Comparison of ENCODE assay signal across 10 cellular contexts in genomic region chr1:205805082-205805711, GRCh38. TPM values are rescaled to one million over a fixed set of nuclear protein-coding genes. Genes with fewer than 3 reads are reported as not detected.
A peak's percentile ranks its signal among the peaks of the same experiment; 100 is the strongest.
DNase-seq lines count a peak whose midpoint lies in the region; ATAC-seq lines count a peak whose summit lies in the region.
"Had no signal": no experiment of that assay in that cellular context is flagged by ENCODE, and none has a peak within 500 bp of the region (broad histone marks: within the 10 kb centered on the region; RNA-seq: fewer than 3 reads in every experiment).

No MANE protein-coding gene starts in this region.

- DNase-seq in activated effector memory CD4-positive, alpha-beta T cell treated with anti-CD3 and anti-CD28 coated beads, Interleukin-2, amount 50 U/mL, for 16 hours: peak; percentile 78
- DNase-seq in activated effector memory CD4-positive, alpha-beta T cell treated with Interleukin-2 at 50 U/mL for 16 hours: no peak
- DNase-seq in activated CD8-positive, alpha-beta memory T cell treated with anti-CD3 and anti-CD28 coated beads, Interleukin-2, amount 10 ng/mL, durations not matched to agents 7 days and 5 days: peak; percentile 53
- DNase-seq in stimulated activated naive CD8-positive, alpha-beta T cell treated with anti-CD3 and anti-CD28 coated beads, Interleukin-15, Interleukin-2, amounts not matched to agents 100 U/mL and 50 U/mL, for 24 hours: peak; percentile 75
- DNase-seq in MV-4-11 (lab: John Stamatoyannopoulos, UW): no peak
- DNase-seq in medulla oblongata (ENCODE audit: extremely low spot score): no peak
- DNase-seq: ACHN, dorsolateral prefrontal cortex had no signal

- ATAC-seq in activated CD8-positive, alpha-beta memory T cell treated with anti-CD3 and anti-CD28 coated beads, Interleukin-2, amount 10 ng/mL, durations not matched to agents 7 days and 5 days: peak; percentile 54
- ATAC-seq in esophagus mucosa: peak; percentile 74
- peak; percentile 86 for ATAC-seq in stimulated activated naive CD8-positive, alpha-beta T cell treated with anti-CD3 and anti-CD28 coated beads, Interleukin-15, Interleukin-2, amounts not matched to agents 100 U/mL and 50 U/mL, for 24 hours
- no peak for ATAC-seq in HG02970 (IDR thresholded peaks at IDR 0.05; ENCODE audit: low FRiP score, unreplicated experiment)

- H3K27me3 Mint-ChIP-seq in activated CD8-positive, alpha-beta memory T cell treated with anti-CD3 and anti-CD28 coated beads, Interleukin-2, amount 10 ng/mL, durations not matched to agents 7 days and 5 days: no peaks in the 10 kb centered on the region

- H3K36me3 Mint-ChIP-seq in activated CD8-positive, alpha-beta memory T cell treated with anti-CD3 and anti-CD28 coated beads, Interleukin-2, amount 10 ng/mL, durations not matched to agents 7 days and 5 days: peaks cover 5% of the 10 kb centered on the region

- peaks cover 24% of the 10 kb centered on the region for H3K4me1 Mint-ChIP-seq in activated CD8-positive, alpha-beta memory T cell treated with anti-CD3 and anti-CD28 coated beads, Interleukin-2, amount 10 ng/mL, durations not matched to agents 7 days and 5 days

- no peak overlapping the region for H3K4me3 Mint-ChIP-seq in activated CD8-positive, alpha-beta memory T cell treated with anti-CD3 and anti-CD28 coated beads, Interleukin-2, amount 10 ng/mL, durations not matched to agents 7 days and 5 days

- CTCF ChIA-PET in activated CD8-positive, alpha-beta memory T cell treated with anti-CD3 and anti-CD28 coated beads, Interleukin-2, amount 10 ng/mL, durations not matched to agents 7 days and 5 days (lab: Charles Lee): interaction anchor here (1.2 to 3.1 kb wide), 5 partner anchors 13 to 374 kb away, joined by 3 to 18 read pairs (median 6); no protein-coding TSS in a partner anchor

- no peaks in the 10 kb centered on the region for H3K9me3 Mint-ChIP-seq in activated CD8-positive, alpha-beta memory T cell treated with anti-CD3 and anti-CD28 coated beads, Interleukin-2, amount 10 ng/mL, durations not matched to agents 7 days and 5 days (ENCODE audit: low read depth)

- peak overlapping the region; percentile 58 for H3K27ac Mint-ChIP-seq in activated CD8-positive, alpha-beta memory T cell treated with anti-CD3 and anti-CD28 coated beads, Interleukin-2, amount 10 ng/mL, durations not matched to agents 7 days and 5 days

RNA-seq across cellular contexts. Expression of gene SLC41A1, which starts 7.8 kb away (rescaled TPM):
- 10 to 100 TPM; 13.3 to 16.7 TPM for total RNA-seq in activated CD8-positive, alpha-beta memory T cell treated with anti-CD3 and anti-CD28 coated beads, Interleukin-2, amount 10 ng/mL, durations not matched to agents 7 days and 5 days
- 7.2 TPM for total RNA-seq in esophagus mucosa

RNA-seq across cellular contexts. Expression of gene RAB29, which starts 29.9 kb away (rescaled TPM):
- total RNA-seq in activated CD8-positive, alpha-beta memory T cell treated with anti-CD3 and anti-CD28 coated beads, Interleukin-2, amount 10 ng/mL, durations not matched to agents 7 days and 5 days: 10 to 100 TPM; 51.0 to 61.4 TPM
- 7.0 TPM for total RNA-seq in esophagus mucosa

RNA-seq across cellular contexts. Expression of gene PM20D1, which starts 44.7 kb away (rescaled TPM):
- under 1 TPM; 0.30 to 0.44 TPM for total RNA-seq in activated CD8-positive, alpha-beta memory T cell treated with anti-CD3 and anti-CD28 coated beads, Interleukin-2, amount 10 ng/mL, durations not matched to agents 7 days and 5 days
- total RNA-seq in esophagus mucosa: not detected

RNA-seq across cellular contexts. Expression of gene NUCKS1, which starts 55.2 kb away (rescaled TPM):
- 100 to 1,000 TPM; 179 to 211 TPM for total RNA-seq in activated CD8-positive, alpha-beta memory T cell treated with anti-CD3 and anti-CD28 coated beads, Interleukin-2, amount 10 ng/mL, durations not matched to agents 7 days and 5 days
- total RNA-seq in esophagus mucosa: 99.3 TPM

Comparison
In these comparisons a context has a peak if more than half of its experiments do, and no peak if none do; other contexts are left out.
1. DNase-seq: peak in activated effector memory CD4-positive, alpha-beta T cell treated with anti-CD3 and anti-CD28 coated beads, Interleukin-2, amount 50 U/mL, for 16 hours (single experiment), activated CD8-positive, alpha-beta memory T cell treated with anti-CD3 and anti-CD28 coated beads, Interleukin-2, amount 10 ng/mL, durations not matched to agents 7 days and 5 days (single experiment) and stimulated activated naive CD8-positive, alpha-beta T cell treated with anti-CD3 and anti-CD28 coated beads, Interleukin-15, Interleukin-2, amounts not matched to agents 100 U/mL and 50 U/mL, for 24 hours (single experiment); none in activated effector memory CD4-positive, alpha-beta T cell treated with Interleukin-2 at 50 U/mL for 16 hours (single experiment), MV-4-11 (single experiment) and medulla oblongata (single experiment).